11 cellular contexts compared by ENCODE assay signal in genomic region chr16:81810894-81811538, GRCh38. TPM values are rescaled to one million over a fixed set of nuclear protein-coding genes. Genes with fewer than 3 reads are reported as not detected.
DNase-seq lines count a peak whose midpoint lies in the region; ATAC-seq and TF ChIP-seq lines count a peak whose summit lies in the region.
"Had no signal": no experiment of that assay in that cellular context is flagged by ENCODE, and none has a peak within 500 bp of the region (broad histone marks: within the 10 kb centered on the region; RNA-seq: fewer than 3 reads in every experiment).

No MANE protein-coding gene starts in this region.

- no peaks in the 10 kb centered on the region for H3K27me3 Mint-ChIP-seq in naive B cell

- H3K36me3 ChIP-seq in gastroesophageal sphincter = no peaks in the 10 kb centered on the region

- peak overlapping the region; percentile 95 to 100 (median 98) for H3K27ac Mint-ChIP-seq in naive B cell
- H3K27ac Mint-ChIP-seq: type B pancreatic cell had no signal

- H3K4me3 Mint-ChIP-seq in naive B cell = peak overlapping the region; percentile 63 to 91 (median 82)
- H3K4me3 Mint-ChIP-seq: type B pancreatic cell had no signal

- ATAC-seq in GM18861 (IDR thresholded peaks at IDR 0.05; ENCODE audit: unreplicated experiment) = peak; percentile 44
- peak; percentile 34 for ATAC-seq in GM21576 (IDR thresholded peaks at IDR 0.05; ENCODE audit: unreplicated experiment)
- peak; percentile 41 for ATAC-seq in HG03469 (IDR thresholded peaks at IDR 0.05; ENCODE audit: unreplicated experiment)
- peak; percentile 5 to 11 for ATAC-seq in naive B cell (ENCODE audit: low read depth in 2 of 2)
- no peak for ATAC-seq in gastroesophageal sphincter

- H3K9me3 ChIP-seq in gastroesophageal sphincter = peaks cover 0 to 5% (median 0%) of the 10 kb centered on the region in 3 donors

- H3K27me3 ChIP-seq in gastroesophageal sphincter = no peaks in the 10 kb centered on the region

- no peak overlapping the region for H3K4me3 ChIP-seq in gastroesophageal sphincter

- H3K36me3 Mint-ChIP-seq in naive B cell = peaks cover 11 to 20% of the 10 kb centered on the region in 2 donors
- H3K36me3 Mint-ChIP-seq: type B pancreatic cell had no signal

- H3K9me3 Mint-ChIP-seq in naive B cell = no peaks in the 10 kb centered on the region
- H3K9me3 Mint-ChIP-seq: type B pancreatic cell had no signal

- no peak for TF ChIP-seq CTCF in gastroesophageal sphincter (IDR thresholded peaks at IDR 0.05)

- H3K27ac ChIP-seq in gastroesophageal sphincter = no peak overlapping the region

- 83 to 91% methylated on average over 5 to 9 of the region's 10 CpGs for WGBS in gastroesophageal sphincter (ENCODE audit: low coverage in 1 of 2), 2 donors

- no peak for TF ChIP-seq EP300 in gastroesophageal sphincter (IDR thresholded peaks at IDR 0.05)

- H3K4me1 ChIP-seq in gastroesophageal sphincter = no peaks in the 10 kb centered on the region

- no peak for TF ChIP-seq POLR2A in gastroesophageal sphincter (IDR thresholded peaks at IDR 0.05)

- DNase-seq in naive B cell = no peak
- DNase-seq in ecto neural progenitor cell (ENCODE audit: low spot score) = no peak
- DNase-seq in AG08395 (ENCODE audit: low spot score) = no peak
- no peak for DNase-seq in NCI-H1436 (lab: John Stamatoyannopoulos, UW)
- DNase-seq: midbrain, NCI-H774 had no signal

- peaks cover 88 to 100% (median 98%) of the 10 kb centered on the region in 3 donors for H3K4me1 Mint-ChIP-seq in naive B cell

RNA-seq across cellular contexts. Expression of gene PLCG2, which starts 31.9 kb away (rescaled TPM):
- polyA plus RNA-seq in naive B cell (ENCODE audit: low read depth in 6 of 6) = 100 to 1,000 TPM in 2 of 6 donors, 10 to 100 TPM in 4; 65.1 to 119 (median 92.5) TPM
- total RNA-seq in gastroesophageal sphincter = 10 to 100 TPM in 1 of 4 donors, 1 to 10 TPM in 3; 6.2 to 11.4 (median 8.1) TPM
